11 cellular contexts compared by ENCODE assay signal in the genomic region with DNA sequence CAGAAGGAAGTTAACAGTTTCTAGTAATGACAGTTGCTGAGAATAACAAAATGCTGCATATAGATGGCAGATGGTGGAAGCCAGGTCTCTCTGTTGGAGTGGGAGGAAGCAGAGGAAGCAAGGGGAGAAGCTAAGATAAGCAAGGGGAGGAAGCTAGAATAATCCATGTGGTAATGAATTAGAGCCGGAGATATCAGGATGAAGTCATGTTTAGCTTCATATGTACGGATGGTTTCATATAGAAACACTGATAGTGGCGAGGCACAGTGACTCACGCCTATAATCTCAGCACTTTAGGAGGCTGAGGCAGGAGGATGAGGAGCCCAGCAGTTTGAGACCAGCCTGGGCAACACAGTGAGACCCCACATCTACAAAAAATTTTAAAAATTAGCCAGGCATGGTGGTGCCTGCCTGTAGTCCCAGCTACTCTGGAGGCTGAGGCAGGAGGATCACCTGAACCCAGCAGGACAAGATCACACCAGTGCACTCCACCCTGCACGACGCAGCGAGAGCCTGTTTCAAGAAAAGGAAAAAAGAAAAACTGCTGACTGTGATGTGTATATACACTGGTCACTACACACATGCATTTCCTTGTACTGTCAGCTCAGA. TPM values are rescaled to one million over a fixed set of nuclear protein-coding genes. Genes with fewer than 3 reads are reported as not detected.
A peak's percentile ranks its signal among the peaks of the same experiment; 100 is the strongest.
DNase-seq lines count a peak whose midpoint lies in the region; TF ChIP-seq lines count a peak whose summit lies in the region.
"Had no signal": no experiment of that assay in that cellular context is flagged by ENCODE, and none has a peak within 500 bp of the region (broad histone marks: within the 10 kb centered on the region; RNA-seq: fewer than 3 reads in every experiment).

No MANE protein-coding gene starts in this region.

- BruUV-seq in PC-9 (replicated peaks; lab: Mats Ljungman, UMichigan) = no TSS peak

- H3F3A ChIP-seq in PC-9 (ENCODE audit: insufficient read depth, low read depth) = peaks cover 47% of the 10 kb centered on the region; the same call in 1 of the 2 replicates

- TF ChIP-seq CTCF in PC-9 (conservative IDR thresholded peaks at IDR 0.05) = no peak

- no peaks in the 10 kb centered on the region for H3K9me3 ChIP-seq in PC-9 (ENCODE audit: insufficient read depth, low read depth)
- H3K9me3 ChIP-seq: body of pancreas had no signal

- no peak overlapping the region for H2AFZ ChIP-seq in PC-9

- H3K27me3 ChIP-seq in PC-9 (ENCODE audit: insufficient read depth, low read depth) = no peaks in the 10 kb centered on the region
- H3K27me3 ChIP-seq: body of pancreas had no signal

- DNase-seq in GDM1 (lab: John Stamatoyannopoulos, UW) (peak; percentile 88), PC-9 (no peak), mesenteric fat pad (ENCODE audit: low spot score) (peak; percentile 51), NOMO-1 (lab: John Stamatoyannopoulos, UW; ENCODE audit: unreplicated experiment in 2 of 2) (no peak), HK-2 (ENCODE audit: unreplicated experiment) (no peak)
- no peak for DNase-seq in activated CD8-positive, alpha-beta memory T cell treated with anti-CD3 and anti-CD28 coated beads, Interleukin-2, amount 50 U/mL, for 4 hours
- no peak for DNase-seq in NK-92 treated with Interleukin-12 subunit alpha and Interleukin-12 subunit beta, amount 100 ng/mL, for 24 hours (lab: John Stamatoyannopoulos, UW)
- DNase-seq: left cardiac atrium, NCI-H2029 had no signal

- H3K27ac ChIP-seq in PC-9 = peak overlapping the region; percentile 10; the same call in 1 of the 2 replicates
- H3K27ac ChIP-seq in cingulate gyrus (ENCODE audit: low read depth, low read length) = peak overlapping the region; percentile 5
- H3K27ac ChIP-seq: body of pancreas had no signal

- intact Hi-C loops in PC-9 (cut with micrococcal nuclease; ENCODE audit: unreplicated experiment) = no loop called here

- H3K4me3 ChIP-seq in PC-9 = no peak overlapping the region
- H3K4me3 ChIP-seq: body of pancreas had no signal

- H3K4me2 ChIP-seq in PC-9 = no peak overlapping the region

- H3K4me1 ChIP-seq in PC-9 (replicated peaks; ENCODE audit: insufficient read depth) = no peaks in the 10 kb centered on the region

- H4K20me1 ChIP-seq in PC-9 (ENCODE audit: insufficient read depth) = no peaks in the 10 kb centered on the region

- CTCF ChIA-PET in PC-9 (lab: Charles Lee) = interaction anchor here (0.8 kb wide), 1 partner anchor 12 kb away, joined by 3 read pairs; no protein-coding TSS in a partner anchor

- H3K36me3 ChIP-seq in PC-9 (ENCODE audit: low read depth) = no peaks in the 10 kb centered on the region

- POLR2A ChIA-PET in PC-9 (lab: Charles Lee; ENCODE audit: unreplicated experiment) = interaction anchor here (0.6 kb wide), 1 partner anchor 17 kb away, joined by 6 read pairs; no protein-coding TSS in a partner anchor

- no peaks in the 10 kb centered on the region for H3K79me2 ChIP-seq in PC-9 (ENCODE audit: low read depth)

- H3K9me2 ChIP-seq in PC-9 (ENCODE audit: insufficient read depth) = no peaks in the 10 kb centered on the region

RNA-seq across cellular contexts. Expression of a gene that starts 49.2 kb away (rescaled TPM):
- total RNA-seq in PC-9 (2021) (48.7 and 52.4 TPM in 2 replicates), mesenteric fat pad (47.1 TPM)

Comparison
In these comparisons a context has a peak if more than half of its experiments do, and no peak if none do; other contexts are left out.
1. DNase-seq: peak in GDM1 (single experiment) and mesenteric fat pad (single experiment); none in PC-9 (0 of 2), activated CD8-positive, alpha-beta memory T cell treated with anti-CD3 and anti-CD28 coated beads, Interleukin-2, amount 50 U/mL, for 4 hours (single experiment), NOMO-1 (0 of 2), NK-92 treated with Interleukin-12 subunit alpha and Interleukin-12 subunit beta, amount 100 ng/mL, for 24 hours (single experiment) and HK-2 (single experiment).